16 cellular contexts compared by ENCODE assay signal in the genomic region with DNA sequence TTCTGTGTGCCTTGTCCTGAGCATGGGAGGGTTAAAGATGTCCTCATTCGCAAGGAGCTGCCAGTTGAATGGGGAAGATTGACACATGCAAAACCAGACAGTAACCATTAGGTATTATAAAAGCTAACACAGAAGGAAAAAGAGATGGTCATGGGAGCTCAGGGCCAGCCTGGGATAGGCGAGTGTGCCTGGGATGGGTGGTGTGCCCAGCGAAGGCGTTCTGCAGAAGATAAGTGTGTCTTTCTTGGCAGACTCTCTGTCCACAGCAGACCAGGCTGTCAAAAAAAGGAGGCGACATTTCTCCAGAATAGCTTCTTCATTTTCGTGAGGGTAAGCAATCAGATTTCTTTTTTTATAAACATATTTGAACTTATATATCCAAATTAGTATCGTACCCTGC. TPM values are rescaled to one million over a fixed set of nuclear protein-coding genes. Genes with fewer than 3 reads are reported as not detected.
A peak's percentile ranks its signal among the peaks of the same experiment; 100 is the strongest.
DNase-seq lines count a peak whose midpoint lies in the region; ATAC-seq, FAIRE-seq and TF ChIP-seq lines count a peak whose summit lies in the region.
"Had no signal": no experiment of that assay in that cellular context is flagged by ENCODE, and none has a peak within 500 bp of the region (broad histone marks: within the 10 kb centered on the region; RNA-seq: fewer than 3 reads in every experiment).

No MANE protein-coding gene starts in this region.

- H3K36me3 ChIP-seq in endodermal cell (ENCODE audit: control insufficient read depth, insufficient read depth, low read length) (peaks cover 9% of the 10 kb centered on the region), psoas muscle (ENCODE audit: insufficient read depth in 1 of 2, low read depth in 1 of 2) (no peaks in the 10 kb centered on the region)

- 94 to 98% methylated on average over 4 to 7 of the region's 7 CpGs for whole genome bisulfite sequencing in endodermal cell (ENCODE audit: insufficient coverage in 1 of 2, insufficient read length in 1 of 2), 2 experiments
- 50 to 93% (median 54%) methylated on average over 7 of the region's 7 CpGs for whole genome bisulfite sequencing in psoas muscle, 3 donors

- no peak overlapping the region for H3K4me3 Mint-ChIP-seq in activated T-helper 17 cell treated with anti-CD3 and anti-CD28 coated beads, Interleukin-2, amount 50 U/mL, for 72 hours
- H3K4me3 Mint-ChIP-seq in endodermal cell: no peak overlapping the region
- H3K4me3 Mint-ChIP-seq in activated CD8-positive, alpha-beta memory T cell treated with anti-CD3 and anti-CD28 coated beads, Interleukin-2, amount 10 ng/mL, durations not matched to agents 7 days and 5 days: no peak overlapping the region
- no peak overlapping the region for H3K4me3 Mint-ChIP-seq in activated CD4-positive, alpha-beta T cell treated with anti-CD3 and anti-CD28 coated beads, Interleukin-2, amount 10 ng/mL, durations not matched to agents 7 days and 5 days
- H3K4me3 Mint-ChIP-seq: CD4-positive, alpha-beta memory T cell; GM23338; H9 had no signal

- FAIRE-seq in urothelium cell line (lab: Jason Lieb, UNC): peak; percentile 48
- FAIRE-seq: G401.6, GM12892 had no signal

- no peak overlapping the region for H3K9ac ChIP-seq in endodermal cell (ENCODE audit: extremely low read depth, low read length, poor library complexity, severe bottlenecking)

- peak overlapping the region; percentile 28 for H3K27ac Mint-ChIP-seq in activated T-helper 17 cell treated with anti-CD3 and anti-CD28 coated beads, Interleukin-2, amount 50 U/mL, for 72 hours
- H3K27ac Mint-ChIP-seq in endodermal cell: no peak overlapping the region
- no peak overlapping the region for H3K27ac Mint-ChIP-seq in activated CD8-positive, alpha-beta memory T cell treated with anti-CD3 and anti-CD28 coated beads, Interleukin-2, amount 10 ng/mL, durations not matched to agents 7 days and 5 days
- H3K27ac Mint-ChIP-seq in activated CD4-positive, alpha-beta T cell treated with anti-CD3 and anti-CD28 coated beads, Interleukin-2, amount 10 ng/mL, durations not matched to agents 7 days and 5 days: no peak overlapping the region
- H3K27ac Mint-ChIP-seq: GM23338, H9 had no signal

- no peaks in the 10 kb centered on the region for H3K36me3 Mint-ChIP-seq in activated T-helper 17 cell treated with anti-CD3 and anti-CD28 coated beads, Interleukin-2, amount 50 U/mL, for 72 hours (ENCODE audit: low read depth)
- H3K36me3 Mint-ChIP-seq in endodermal cell (ENCODE audit: low read depth): peaks cover 7% of the 10 kb centered on the region
- H3K36me3 Mint-ChIP-seq in activated CD8-positive, alpha-beta memory T cell treated with anti-CD3 and anti-CD28 coated beads, Interleukin-2, amount 10 ng/mL, durations not matched to agents 7 days and 5 days: peaks cover 5% of the 10 kb centered on the region
- H3K36me3 Mint-ChIP-seq in activated CD4-positive, alpha-beta T cell treated with anti-CD3 and anti-CD28 coated beads, Interleukin-2, amount 10 ng/mL, durations not matched to agents 7 days and 5 days (ENCODE audit: low read depth): peaks cover 2% of the 10 kb centered on the region

- DNase-seq in endodermal cell (peak; percentile 20), psoas muscle (no peak), urothelium cell line (ENCODE audit: low spot score) (no peak)
- DNase-seq in activated CD8-positive, alpha-beta memory T cell treated with anti-CD3 and anti-CD28 coated beads, Interleukin-2, amount 10 ng/mL, durations not matched to agents 7 days and 5 days: no peak
- DNase-seq in activated CD4-positive, alpha-beta T cell treated with anti-CD3 and anti-CD28 coated beads, Interleukin-2, amount 10 ng/mL, durations not matched to agents 7 days and 5 days: no peak
- DNase-seq: C1 segment of cervical spinal cord; CD4-positive, alpha-beta memory T cell; COR-L47; DMS153; DND-41; H9 had no signal

- H3K4me1 ChIP-seq in endodermal cell (ENCODE audit: control insufficient read depth, insufficient read depth, low read length) (peaks cover 5% of the 10 kb centered on the region), psoas muscle (peaks cover 92% of the 10 kb centered on the region)

- H3K27ac ChIP-seq in endodermal cell (ENCODE audit: low read depth, low read length) (no peak overlapping the region), psoas muscle (peak overlapping the region; percentile 62)

- H3K9me3 ChIP-seq in endodermal cell (ENCODE audit: control insufficient read depth, low read length) (no peaks in the 10 kb centered on the region), psoas muscle (no peaks in the 10 kb centered on the region)

- POLR2A ChIA-PET in activated CD4-positive, alpha-beta T cell treated with anti-CD3 and anti-CD28 coated beads, Interleukin-2, amount 10 ng/mL, durations not matched to agents 7 days and 5 days (lab: Charles Lee): no interaction called here

- no peaks in the 10 kb centered on the region for H3K27me3 Mint-ChIP-seq in activated T-helper 17 cell treated with anti-CD3 and anti-CD28 coated beads, Interleukin-2, amount 50 U/mL, for 72 hours
- H3K27me3 Mint-ChIP-seq in endodermal cell (ENCODE audit: insufficient read depth): no peaks in the 10 kb centered on the region
- no peaks in the 10 kb centered on the region for H3K27me3 Mint-ChIP-seq in activated CD8-positive, alpha-beta memory T cell treated with anti-CD3 and anti-CD28 coated beads, Interleukin-2, amount 10 ng/mL, durations not matched to agents 7 days and 5 days
- H3K27me3 Mint-ChIP-seq in activated CD4-positive, alpha-beta T cell treated with anti-CD3 and anti-CD28 coated beads, Interleukin-2, amount 10 ng/mL, durations not matched to agents 7 days and 5 days: no peaks in the 10 kb centered on the region
- H3K27me3 Mint-ChIP-seq: CD4-positive, alpha-beta memory T cell had no signal

- intact Hi-C loops in psoas muscle (cut with DNase I): loop anchor here in 1 of 2 donors (10.0 kb wide), 1 partner anchor 437 kb away; no protein-coding TSS in a partner anchor

- peaks cover 3% of the 10 kb centered on the region for H3K9me3 Mint-ChIP-seq in activated T-helper 17 cell treated with anti-CD3 and anti-CD28 coated beads, Interleukin-2, amount 50 U/mL, for 72 hours
- no peaks in the 10 kb centered on the region for H3K9me3 Mint-ChIP-seq in endodermal cell
- H3K9me3 Mint-ChIP-seq in activated CD8-positive, alpha-beta memory T cell treated with anti-CD3 and anti-CD28 coated beads, Interleukin-2, amount 10 ng/mL, durations not matched to agents 7 days and 5 days (ENCODE audit: low read depth): no peaks in the 10 kb centered on the region
- no peaks in the 10 kb centered on the region for H3K9me3 Mint-ChIP-seq in activated CD4-positive, alpha-beta T cell treated with anti-CD3 and anti-CD28 coated beads, Interleukin-2, amount 10 ng/mL, durations not matched to agents 7 days and 5 days
- H3K9me3 Mint-ChIP-seq: GM23338, H9 had no signal

- H3K4me3 ChIP-seq in endodermal cell (ENCODE audit: low read length) (no peak overlapping the region), psoas muscle (no peak overlapping the region)
- H3K4me3 ChIP-seq: GM23338 had no signal

- peaks cover 19% of the 10 kb centered on the region for H3K4me1 Mint-ChIP-seq in activated T-helper 17 cell treated with anti-CD3 and anti-CD28 coated beads, Interleukin-2, amount 50 U/mL, for 72 hours
- peaks cover 40% of the 10 kb centered on the region for H3K4me1 Mint-ChIP-seq in endodermal cell
- peaks cover 14% of the 10 kb centered on the region for H3K4me1 Mint-ChIP-seq in activated CD8-positive, alpha-beta memory T cell treated with anti-CD3 and anti-CD28 coated beads, Interleukin-2, amount 10 ng/mL, durations not matched to agents 7 days and 5 days
- peaks cover 10% of the 10 kb centered on the region for H3K4me1 Mint-ChIP-seq in activated CD4-positive, alpha-beta T cell treated with anti-CD3 and anti-CD28 coated beads, Interleukin-2, amount 10 ng/mL, durations not matched to agents 7 days and 5 days

- ATAC-seq in activated T-helper 17 cell treated with anti-CD3 and anti-CD28 coated beads, Interleukin-2, amount 50 U/mL, for 72 hours (replicated peaks): no peak
- ATAC-seq in psoas muscle: peak in 1 of 4 donors; percentile 7
- ATAC-seq in activated CD8-positive, alpha-beta memory T cell treated with anti-CD3 and anti-CD28 coated beads, Interleukin-2, amount 10 ng/mL, durations not matched to agents 7 days and 5 days: no peak
- ATAC-seq: GM23338, HCT116 had no signal

- CTCF ChIA-PET in activated CD8-positive, alpha-beta memory T cell treated with anti-CD3 and anti-CD28 coated beads, Interleukin-2, amount 10 ng/mL, durations not matched to agents 7 days and 5 days (lab: Charles Lee): no interaction called here
- CTCF ChIA-PET in activated CD4-positive, alpha-beta T cell treated with anti-CD3 and anti-CD28 coated beads, Interleukin-2, amount 10 ng/mL, durations not matched to agents 7 days and 5 days (lab: Charles Lee): no interaction called here

- H3K27me3 ChIP-seq in endodermal cell (ENCODE audit: control insufficient read depth, insufficient read depth, low read length, poor library complexity, severe bottlenecking) (no peaks in the 10 kb centered on the region), psoas muscle (ENCODE audit: insufficient read depth in 3 of 3, low read length in 2 of 3) (no peaks in the 10 kb centered on the region)

- no peak for TF ChIP-seq CTCF in endodermal cell (conservative IDR thresholded peaks at IDR 0.05)
- no peak for TF ChIP-seq CTCF in psoas muscle (IDR thresholded peaks at IDR 0.05)

RNA-seq across cellular contexts. Expression of gene PGM1, which starts 14.1 kb away (rescaled TPM):
- 10 to 100 TPM; 34.8 to 42.7 TPM for total RNA-seq in activated T-helper 17 cell treated with anti-CD3 and anti-CD28 coated beads, Interleukin-2, amount 50 U/mL, for 72 hours
- 100 to 1,000 TPM; 119 to 165 TPM for total RNA-seq in endodermal cell
- 60.8 TPM for polyA plus RNA-seq in endodermal cell (2013, experiment 1 of 2)
- 52.3 TPM for polyA plus RNA-seq in endodermal cell (2013, experiment 2 of 2)
- 100 to 1,000 TPM; 327 to 543 (median 456) TPM for total RNA-seq in psoas muscle
- polyA plus RNA-seq in psoas muscle: 100 to 1,000 TPM in 2 of 3 donors, 10 to 100 TPM in 1; 59.6 to 364 (median 305) TPM
- total RNA-seq in activated CD8-positive, alpha-beta memory T cell treated with anti-CD3 and anti-CD28 coated beads, Interleukin-2, amount 10 ng/mL, durations not matched to agents 7 days and 5 days: 10 to 100 TPM; 31.5 to 32.8 TPM
- 10 to 100 TPM; 37.0 to 38.7 TPM for total RNA-seq in activated CD4-positive, alpha-beta T cell treated with anti-CD3 and anti-CD28 coated beads, Interleukin-2, amount 10 ng/mL, durations not matched to agents 7 days and 5 days
